ENCODE assay signal across 11 cellular contexts in genomic region chr22:23226497-23226850, GRCh38. TPM values are rescaled to one million over a fixed set of nuclear protein-coding genes. Genes with fewer than 3 reads are reported as not detected.
DNase-seq lines count a peak whose midpoint lies in the region; ATAC-seq and TF ChIP-seq lines count a peak whose summit lies in the region.
"Had no signal": no experiment of that assay in that cellular context is flagged by ENCODE, and none has a peak within 500 bp of the region (broad histone marks: within the 10 kb centered on the region; RNA-seq: fewer than 3 reads in every experiment).

No MANE protein-coding gene starts in this region.

- TF ChIP-seq CTCF in esophagus squamous epithelium (IDR thresholded peaks at IDR 0.05) (no peak), osteocyte (IDR thresholded peaks at IDR 0.05) (no peak)

- POLR2A ChIA-PET in T-cell (lab: Charles Lee): interaction anchor here in 1 of 2 donors (0.6 kb wide), 1 partner anchor 639 kb away, joined by 3 read pairs; no protein-coding TSS in a partner anchor

- intact Hi-C loops in esophagus squamous epithelium (cut with DNase I): no loop called here

- H3K27me3 Mint-ChIP-seq in T-cell: no peaks in the 10 kb centered on the region
- H3K27me3 Mint-ChIP-seq in osteocyte (ENCODE audit: unreplicated experiment): no peaks in the 10 kb centered on the region
- H3K27me3 Mint-ChIP-seq: activated naive CD8-positive, alpha-beta T cell treated with anti-CD3 and anti-CD28 coated beads, Interleukin-2, amount 10 ng/mL, durations not matched to agents 7 days and 5 days; type B pancreatic cell had no signal

- peaks cover 37% of the 10 kb centered on the region for H3F3A ChIP-seq in GM23248 (ENCODE audit: insufficient read depth)

- peaks cover 83% of the 10 kb centered on the region for H3K79me2 ChIP-seq in GM23248 (ENCODE audit: insufficient read depth)

- peaks cover 6 to 18% (median 17%) of the 10 kb centered on the region in 3 donors for H3K9me3 Mint-ChIP-seq in T-cell
- peaks cover 11% of the 10 kb centered on the region for H3K9me3 Mint-ChIP-seq in osteocyte (ENCODE audit: unreplicated experiment)

- H3K27ac Mint-ChIP-seq in T-cell (peak overlapping the region; percentile 92 to 97), osteocyte (ENCODE audit: unreplicated experiment) (peak overlapping the region; percentile 91)

- H3K27me3 ChIP-seq in GM23248 (replicated peaks; ENCODE audit: insufficient read depth): no peaks in the 10 kb centered on the region
- H3K27me3 ChIP-seq in esophagus squamous epithelium: no peaks in the 10 kb centered on the region

- ATAC-seq in T-cell (replicated peaks in 1 of 4): peak in 1 of 4 experiments; percentile 11
- no peak for ATAC-seq in GM18505 (IDR thresholded peaks at IDR 0.05; ENCODE audit: unreplicated experiment)

- in situ Hi-C loops in GM23248 (cut with MboI): no loop called here

- H3K4me2 ChIP-seq in GM23248 (ENCODE audit: unreplicated experiment): peak overlapping the region; percentile 76

- peak; percentile 35 for DNase-seq in GM23248
- DNase-seq in T-cell: no peak
- no peak for DNase-seq in esophagus squamous epithelium (lab: John Stamatoyannopoulos, UW)
- no peak for DNase-seq in osteocyte (ENCODE audit: extremely low spot score, unreplicated experiment)
- no peak for DNase-seq in stimulated activated CD4-positive, alpha-beta T cell treated with anti-CD3 and anti-CD28 coated beads, Interleukin-15, amount 100 ng/mL, for 24 hours
- DNase-seq in NCI-H774 (lab: John Stamatoyannopoulos, UW): no peak
- DNase-seq in NCI-H2107 treated with DMSO at 0.1 percent for 48 hours (lab: John Stamatoyannopoulos, UW; ENCODE audit: unreplicated experiment): no peak
- DNase-seq: activated naive CD8-positive, alpha-beta T cell treated with anti-CD3 and anti-CD28 coated beads, Interleukin-2, amount 10 ng/mL, durations not matched to agents 7 days and 5 days; NCI-H1105 treated with DMSO at 0.1 percent for 48 hours had no signal

- H3K4me1 Mint-ChIP-seq in T-cell: peaks cover 87 to 97% (median 93%) of the 10 kb centered on the region in 3 donors
- H3K4me1 Mint-ChIP-seq in osteocyte (ENCODE audit: unreplicated experiment): peaks cover 63% of the 10 kb centered on the region

- H3K4me3 Mint-ChIP-seq in T-cell: peak overlapping the region; percentile 25 to 57 (median 54)
- peak overlapping the region; percentile 47 for H3K4me3 Mint-ChIP-seq in osteocyte (ENCODE audit: unreplicated experiment)
- H3K4me3 Mint-ChIP-seq: type B pancreatic cell had no signal

- H3K27ac ChIP-seq in GM23248 (peak overlapping the region; percentile 92), esophagus squamous epithelium (peak overlapping the region; percentile 77 to 84 (median 83))

- peak overlapping the region; percentile 64 for H2AFZ ChIP-seq in GM23248

- peaks cover 39% of the 10 kb centered on the region for H3K36me3 Mint-ChIP-seq in T-cell
- peaks cover 12% of the 10 kb centered on the region for H3K36me3 Mint-ChIP-seq in osteocyte (ENCODE audit: unreplicated experiment)

- H3K9me3 ChIP-seq in GM23248 (ENCODE audit: low read depth): no peaks in the 10 kb centered on the region
- peaks cover 0 to 6% (median 0%) of the 10 kb centered on the region in 3 donors for H3K9me3 ChIP-seq in esophagus squamous epithelium

- peak overlapping the region; percentile 74 for H3K9ac ChIP-seq in GM23248

- H3K9me2 ChIP-seq in GM23248 (ENCODE audit: insufficient read depth): no peaks in the 10 kb centered on the region

- H3K36me3 ChIP-seq in GM23248 (ENCODE audit: low read depth) (no peaks in the 10 kb centered on the region), esophagus squamous epithelium (peaks cover 0 to 5% (median 0%) of the 10 kb centered on the region in 3 donors)

- H3K4me1 ChIP-seq in GM23248 (ENCODE audit: insufficient read depth) (peaks cover 32% of the 10 kb centered on the region), esophagus squamous epithelium (peaks cover 33 to 74% (median 60%) of the 10 kb centered on the region in 3 donors)

- CTCF ChIA-PET in T-cell (lab: Charles Lee): interaction anchor here in 1 of 2 donors (1.1 to 1.2 kb wide), 2 partner anchors 11 to 17 kb away, joined by 3 to 4 read pairs; no protein-coding TSS in a partner anchor

- H3K4me3 ChIP-seq in GM23248: peak overlapping the region; percentile 54
- H3K4me3 ChIP-seq in esophagus squamous epithelium: no peak overlapping the region

- no peaks in the 10 kb centered on the region for H4K20me1 ChIP-seq in GM23248 (ENCODE audit: insufficient read depth)

- no peak for TF ChIP-seq POLR2A in esophagus squamous epithelium (IDR thresholded peaks at IDR 0.05)
- TF ChIP-seq POLR2A in GM18505 (IDR thresholded peaks at IDR 0.05; ENCODE audit: borderline replicate concordance, extremely low read depth, insufficient read depth, insufficient read length): no peak

RNA-seq across cellular contexts. Expression of gene BCR, which starts 46.2 kb away (rescaled TPM):
- 30.0 and 30.6 TPM in 2 replicates for total RNA-seq in GM23248 (2014; rRNA removed; shearing (Covaris generic))
- 3.3 and 4.7 TPM in 2 replicates for polyA plus RNA-seq in GM23248 (2016; fragmentation: Nextera tagmentation; extraction: Ambion mirVana)
- total RNA-seq in T-cell (100 to 1,000 TPM in 1 of 5 donors, 10 to 100 TPM in 4; 74.6 to 103 (median 85.5) TPM), esophagus squamous epithelium (10 to 100 TPM; 38.7 to 50.0 (median 47.5) TPM), osteocyte (35.3 and 45.1 TPM in 2 replicates)
